13 cellular contexts compared by ENCODE assay signal in genomic region chr1:160209656-160210046, GRCh38. TPM values are rescaled to one million over a fixed set of nuclear protein-coding genes. Genes with fewer than 3 reads are reported as not detected.
DNase-seq lines count a peak whose midpoint lies in the region; ATAC-seq and TF ChIP-seq lines count a peak whose summit lies in the region.
"Had no signal": no experiment of that assay in that cellular context is flagged by ENCODE, and none has a peak within 500 bp of the region (broad histone marks: within the 10 kb centered on the region; RNA-seq: fewer than 3 reads in every experiment).

No MANE protein-coding gene starts in this region.

- no peaks in the 10 kb centered on the region for H3K27me3 ChIP-seq in CD4-positive, alpha-beta memory T cell (ENCODE audit: insufficient read depth, low read length)
- H3K27me3 ChIP-seq in parathyroid adenoma (ENCODE audit: control insufficient read depth, insufficient read depth, low read length) (no peaks in the 10 kb centered on the region), lower lobe of right lung (ENCODE audit: low read depth) (no peaks in the 10 kb centered on the region)
- H3K27me3 ChIP-seq: uterus had no signal

- no peak for ATAC-seq in HG02870 (IDR thresholded peaks at IDR 0.05; ENCODE audit: unreplicated experiment)
- ATAC-seq in GM19455 (IDR thresholded peaks at IDR 0.05; ENCODE audit: unreplicated experiment) = no peak
- no peak for ATAC-seq in lower lobe of right lung

- POLR2A ChIA-PET in CD4-positive, alpha-beta memory T cell (lab: Charles Lee; ENCODE audit: partially characterized antibody) = interaction anchor here (0.6 to 2.8 kb wide), 3 partner anchors 10 to 76 kb away, joined by 3 to 10 read pairs (median 4); no protein-coding TSS in a partner anchor

- H3K9ac ChIP-seq in parathyroid adenoma = no peak overlapping the region

- H3K36me3 Mint-ChIP-seq in CD4-positive, alpha-beta memory T cell = peaks cover 13 to 51% of the 10 kb centered on the region in 2 donors
- H3K36me3 Mint-ChIP-seq in activated T-helper 2 cell treated with anti-CD3 and anti-CD28 coated beads, Interferon-gamma antibody, Interleukin-2, Interleukin-4, amounts not matched to agents 10 μg/mL and 5 μg/mL and 100 μg/mL, durations not matched to agents 14 hours and 24 hours and 36 hours (ENCODE audit: low read depth) = peaks cover 64% of the 10 kb centered on the region

- H3K27ac Mint-ChIP-seq in CD4-positive, alpha-beta memory T cell = peak overlapping the region; percentile 45 to 89 (median 74)
- H3K27ac Mint-ChIP-seq in activated T-helper 2 cell treated with anti-CD3 and anti-CD28 coated beads, Interferon-gamma antibody, Interleukin-2, Interleukin-4, amounts not matched to agents 10 μg/mL and 5 μg/mL and 100 μg/mL, durations not matched to agents 14 hours and 24 hours and 36 hours = peak overlapping the region; percentile 35

- H3K4me1 ChIP-seq in CD4-positive, alpha-beta memory T cell (ENCODE audit: insufficient read depth, low read length) = peaks cover 24% of the 10 kb centered on the region
- H3K4me1 ChIP-seq in parathyroid adenoma (peaks cover 2% of the 10 kb centered on the region), lower lobe of right lung (peaks cover 50% of the 10 kb centered on the region)

- H3K9me3 Mint-ChIP-seq in CD4-positive, alpha-beta memory T cell = no peaks in the 10 kb centered on the region
- H3K9me3 Mint-ChIP-seq in activated T-helper 2 cell treated with anti-CD3 and anti-CD28 coated beads, Interferon-gamma antibody, Interleukin-2, Interleukin-4, amounts not matched to agents 10 μg/mL and 5 μg/mL and 100 μg/mL, durations not matched to agents 14 hours and 24 hours and 36 hours = no peaks in the 10 kb centered on the region

- no peak overlapping the region for H3K4me3 Mint-ChIP-seq in CD4-positive, alpha-beta memory T cell
- H3K4me3 Mint-ChIP-seq in activated T-helper 2 cell treated with anti-CD3 and anti-CD28 coated beads, Interferon-gamma antibody, Interleukin-2, Interleukin-4, amounts not matched to agents 10 μg/mL and 5 μg/mL and 100 μg/mL, durations not matched to agents 14 hours and 24 hours and 36 hours (ENCODE audit: low read depth) = no peak overlapping the region

- no peaks in the 10 kb centered on the region for H3K27me3 Mint-ChIP-seq in CD4-positive, alpha-beta memory T cell
- no peaks in the 10 kb centered on the region for H3K27me3 Mint-ChIP-seq in activated T-helper 2 cell treated with anti-CD3 and anti-CD28 coated beads, Interferon-gamma antibody, Interleukin-2, Interleukin-4, amounts not matched to agents 10 μg/mL and 5 μg/mL and 100 μg/mL, durations not matched to agents 14 hours and 24 hours and 36 hours (ENCODE audit: low read depth)

- peaks cover 24 to 42% (median 33%) of the 10 kb centered on the region in 4 donors for H3K4me1 Mint-ChIP-seq in CD4-positive, alpha-beta memory T cell
- peaks cover 32% of the 10 kb centered on the region for H3K4me1 Mint-ChIP-seq in activated T-helper 2 cell treated with anti-CD3 and anti-CD28 coated beads, Interferon-gamma antibody, Interleukin-2, Interleukin-4, amounts not matched to agents 10 μg/mL and 5 μg/mL and 100 μg/mL, durations not matched to agents 14 hours and 24 hours and 36 hours (ENCODE audit: low read depth)

- no peak overlapping the region for H2AFZ ChIP-seq in parathyroid adenoma

- TF ChIP-seq CTCF in parathyroid adenoma (IDR thresholded peaks at IDR 0.05) (no peak), lower lobe of right lung (IDR thresholded peaks at IDR 0.05) (no peak)

- intact Hi-C loops in CD4-positive, alpha-beta memory T cell (cut with micrococcal nuclease) = loop anchor here (5.0 kb wide), 1 partner anchor 78 kb away; the partner anchor contains the start of gene PEX19
- intact Hi-C loops in activated T-helper 2 cell treated with anti-CD3 and anti-CD28 coated beads, Interferon-gamma antibody, Interleukin-2, Interleukin-4, amounts not matched to agents 10 μg/mL and 5 μg/mL and 100 μg/mL, durations not matched to agents 14 hours and 24 hours and 36 hours (cut with micrococcal nuclease) = no loop called here
- intact Hi-C loops in cardiac septum (cut with DNase I) = loop anchor here (5.0 kb wide), 1 partner anchor 107 kb away; no protein-coding TSS in a partner anchor
- intact Hi-C loops in lower lobe of right lung (cut with DNase I) = no loop called here

- peak overlapping the region; percentile 34 for H3K4me2 ChIP-seq in parathyroid adenoma (ENCODE audit: low read length)

- no peak overlapping the region for H3K27ac ChIP-seq in CD4-positive, alpha-beta memory T cell (ENCODE audit: low read depth, low read length)
- H3K27ac ChIP-seq in parathyroid adenoma (no peak overlapping the region), lower lobe of right lung (no peak overlapping the region)

- CTCF ChIA-PET in CD4-positive, alpha-beta memory T cell (lab: Charles Lee; ENCODE audit: partially characterized antibody) = interaction anchor here (0.9 to 1.0 kb wide), 2 partner anchors 16 kb away, joined by 3 read pairs; no protein-coding TSS in a partner anchor

- no peak overlapping the region for H3K4me3 ChIP-seq in CD4-positive, alpha-beta memory T cell (ENCODE audit: low read length in 2 of 2)
- H3K4me3 ChIP-seq in parathyroid adenoma (ENCODE audit: low read depth, low read length) (no peak overlapping the region), lower lobe of right lung (no peak overlapping the region)
- H3K4me3 ChIP-seq: uterus had no signal

- peak in 1 of 5 donors; percentile 6 for DNase-seq in CD4-positive, alpha-beta memory T cell
- no peak for DNase-seq in activated T-helper 2 cell treated with anti-CD3 and anti-CD28 coated beads, Interferon-gamma antibody, Interleukin-2, Interleukin-4, amounts not matched to agents 10 μg/mL and 5 μg/mL and 100 μg/mL, durations not matched to agents 14 hours and 24 hours and 36 hours (ENCODE audit: low spot score)
- peak; percentile 82 for DNase-seq in cardiac septum (ENCODE audit: low spot score)
- DNase-seq in mesenteric fat pad (ENCODE audit: low spot score) = no peak
- no peak for DNase-seq in lower lobe of right lung
- DNase-seq: activated gamma-delta T cell, DND-41, NCI-H2029, uterus had no signal

- peaks cover 2% of the 10 kb centered on the region for H3K79me2 ChIP-seq in parathyroid adenoma

- H3K36me3 ChIP-seq in CD4-positive, alpha-beta memory T cell (ENCODE audit: insufficient read depth, low read length) = peaks cover 27% of the 10 kb centered on the region
- H3K36me3 ChIP-seq in parathyroid adenoma (ENCODE audit: control insufficient read depth, insufficient read depth, low read length) = no peaks in the 10 kb centered on the region
- peaks cover 53% of the 10 kb centered on the region for H3K36me3 ChIP-seq in lower lobe of right lung
- H3K36me3 ChIP-seq: uterus had no signal

- no peaks in the 10 kb centered on the region for H3K9me3 ChIP-seq in CD4-positive, alpha-beta memory T cell (ENCODE audit: control insufficient read depth in 1 of 2, low read length in 2 of 2)
- H3K9me3 ChIP-seq in parathyroid adenoma (ENCODE audit: control insufficient read depth, low read length) (no peaks in the 10 kb centered on the region), lower lobe of right lung (no peaks in the 10 kb centered on the region)
- H3K9me3 ChIP-seq: uterus had no signal

RNA-seq across cellular contexts. Expression of gene PEA15, which starts 4.5 kb away (rescaled TPM):
- total RNA-seq in CD4-positive, alpha-beta memory T cell = 10 to 100 TPM; 23.1 to 25.1 TPM
- polyA plus RNA-seq in CD4-positive, alpha-beta memory T cell = 10 to 100 TPM in 1 of 2 donors, 1 to 10 TPM in 1; 7.6 to 10.0 TPM
- 61.0 and 61.7 TPM in 2 replicates for total RNA-seq in activated T-helper 2 cell treated with anti-CD3 and anti-CD28 coated beads, Interferon-gamma antibody, Interleukin-2, Interleukin-4, amounts not matched to agents 10 μg/mL and 5 μg/mL and 100 μg/mL, durations not matched to agents 14 hours and 24 hours and 36 hours
- total RNA-seq in cardiac septum (317 TPM), mesenteric fat pad (486 TPM), lower lobe of right lung (132 TPM)

RNA-seq across cellular contexts. Expression of gene CASQ1, which starts 19.3 kb away (rescaled TPM):
- not detected for total RNA-seq in CD4-positive, alpha-beta memory T cell
- polyA plus RNA-seq in CD4-positive, alpha-beta memory T cell = not detected
- 0.30 and 0.37 TPM in 2 replicates for total RNA-seq in activated T-helper 2 cell treated with anti-CD3 and anti-CD28 coated beads, Interferon-gamma antibody, Interleukin-2, Interleukin-4, amounts not matched to agents 10 μg/mL and 5 μg/mL and 100 μg/mL, durations not matched to agents 14 hours and 24 hours and 36 hours
- 57.8 TPM for total RNA-seq in cardiac septum
- 0.39 TPM for total RNA-seq in mesenteric fat pad
- 0.27 TPM for total RNA-seq in lower lobe of right lung

RNA-seq across cellular contexts. Expression of gene DCAF8, which starts 52.7 kb away (rescaled TPM):
- 100 to 1,000 TPM; 211 to 223 TPM for total RNA-seq in CD4-positive, alpha-beta memory T cell
- polyA plus RNA-seq in CD4-positive, alpha-beta memory T cell = 10 to 100 TPM; 57.5 to 67.8 TPM
- total RNA-seq in activated T-helper 2 cell treated with anti-CD3 and anti-CD28 coated beads, Interferon-gamma antibody, Interleukin-2, Interleukin-4, amounts not matched to agents 10 μg/mL and 5 μg/mL and 100 μg/mL, durations not matched to agents 14 hours and 24 hours and 36 hours = 132 and 143 TPM in 2 replicates
- total RNA-seq in cardiac septum (123 TPM), mesenteric fat pad (127 TPM), lower lobe of right lung (114 TPM)

RNA-seq across cellular contexts. Expression of gene ATP1A4, which starts 58.2 kb away (rescaled TPM):
- not detected for total RNA-seq in CD4-positive, alpha-beta memory T cell
- polyA plus RNA-seq in CD4-positive, alpha-beta memory T cell = not detected
- 0.41 and 0.55 TPM in 2 replicates for total RNA-seq in activated T-helper 2 cell treated with anti-CD3 and anti-CD28 coated beads, Interferon-gamma antibody, Interleukin-2, Interleukin-4, amounts not matched to agents 10 μg/mL and 5 μg/mL and 100 μg/mL, durations not matched to agents 14 hours and 24 hours and 36 hours
- total RNA-seq in cardiac septum = 1.0 TPM
- 0.39 TPM for total RNA-seq in mesenteric fat pad
- total RNA-seq in lower lobe of right lung = 1.1 TPM
- total RNA-seq: frontal cortex had no signal

Comparison
In these comparisons a context has a peak if more than half of its experiments do, and no peak if none do; other contexts are left out.
1. RNA of gene CASQ1, which starts 19.3 kb away (total RNA-seq): 57.8 TPM in cardiac septum (single experiment); 0.39 TPM in mesenteric fat pad (single experiment), 0.30 to 0.37 TPM in activated T-helper 2 cell treated with anti-CD3 and anti-CD28 coated beads, Interferon-gamma antibody, Interleukin-2, Interleukin-4, amounts not matched to agents 10 μg/mL and 5 μg/mL and 100 μg/mL, durations not matched to agents 14 hours and 24 hours and 36 hours, 0.27 TPM in lower lobe of right lung (single experiment) and not detected in CD4-positive, alpha-beta memory T cell; every median in the first group is over 10 times any median in the second.
2. intact Hi-C loops: an anchor here in CD4-positive, alpha-beta memory T cell (5.0 kb wide) and cardiac septum (5.0 kb wide); none called in activated T-helper 2 cell treated with anti-CD3 and anti-CD28 coated beads, Interferon-gamma antibody, Interleukin-2, Interleukin-4, amounts not matched to agents 10 μg/mL and 5 μg/mL and 100 μg/mL, durations not matched to agents 14 hours and 24 hours and 36 hours and lower lobe of right lung.